In genomic region chr11:85762226-85762625, GRCh38 we compare ENCODE assay signal across 30 cellular contexts. TPM values are rescaled to one million over a fixed set of nuclear protein-coding genes. Genes with fewer than 3 reads are reported as not detected.
A peak's percentile ranks its signal among the peaks of the same experiment; 100 is the strongest.
DNase-seq lines count a peak whose midpoint lies in the region; ATAC-seq and TF ChIP-seq lines count a peak whose summit lies in the region.
"Had no signal": no experiment of that assay in that cellular context is flagged by ENCODE, and none has a peak within 500 bp of the region (broad histone marks: within the 10 kb centered on the region; RNA-seq: fewer than 3 reads in every experiment).

No MANE protein-coding gene starts in this region.

- H3K4me3 ChIP-seq in Panc1 (ENCODE audit: low read depth in 2 of 2, low read length in 2 of 2) = no peak overlapping the region
- H3K4me3 ChIP-seq in effector memory CD4-positive, alpha-beta T cell (ENCODE audit: insufficient read depth, low read depth, low read length, poor library complexity, severe bottlenecking) = no peak overlapping the region
- H3K4me3 ChIP-seq: cardiac muscle cell, heart right ventricle, SJSA1, tibial nerve had no signal

- H3K36me3 ChIP-seq in Panc1 (ENCODE audit: control insufficient read depth, insufficient read depth, low read length) = no peaks in the 10 kb centered on the region
- no peaks in the 10 kb centered on the region for H3K36me3 ChIP-seq in effector memory CD4-positive, alpha-beta T cell (ENCODE audit: control insufficient read depth, insufficient read depth, low read length)
- H3K36me3 ChIP-seq: cardiac muscle cell, heart right ventricle, SJSA1, tibial nerve, WERI-Rb-1 had no signal

- in situ Hi-C loops in Panc1 (cut with HindIII; ENCODE audit: low pct_unique_long_range_greater_than_20kb, low sequenced_read_pairs) = no loop called here

- CTCF ChIA-PET in activated CD8-positive, alpha-beta T cell treated with anti-CD3 and anti-CD28 coated beads, Interleukin-2, amount 10 ng/mL, durations not matched to agents 7 days and 5 days (lab: Charles Lee) = interaction anchor here (1.0 kb wide), 1 partner anchor 47 kb away, joined by 3 read pairs; no protein-coding TSS in a partner anchor
- CTCF ChIA-PET in activated CD8-positive, alpha-beta T cell treated with anti-CD3 and anti-CD28 coated beads for 36 hours (lab: Charles Lee) = interaction anchor here (1.2 kb wide), 1 partner anchor 12 kb away, joined by 4 read pairs; no protein-coding TSS in a partner anchor
- CTCF ChIA-PET in Panc1 (lab: Charles Lee) = no interaction called here

- peaks cover 35% of the 10 kb centered on the region for H3K36me3 Mint-ChIP-seq in activated CD8-positive, alpha-beta T cell treated with anti-CD3 and anti-CD28 coated beads, Interleukin-2, amount 10 ng/mL, durations not matched to agents 7 days and 5 days (ENCODE audit: low read depth)
- no peaks in the 10 kb centered on the region for H3K36me3 Mint-ChIP-seq in activated CD8-positive, alpha-beta T cell treated with anti-CD3 and anti-CD28 coated beads for 36 hours (ENCODE audit: low read depth)
- H3K36me3 Mint-ChIP-seq: mesothelial cell of epicardium, naive B cell had no signal

- no peak for TF ChIP-seq CTCF in activated CD8-positive, alpha-beta T cell treated with anti-CD3 and anti-CD28 coated beads for 36 hours (IDR thresholded peaks at IDR 0.05)
- TF ChIP-seq CTCF in Panc1 (IDR thresholded peaks at IDR 0.05) = no peak

- no peaks in the 10 kb centered on the region for H3K9me3 Mint-ChIP-seq in activated CD8-positive, alpha-beta T cell treated with anti-CD3 and anti-CD28 coated beads, Interleukin-2, amount 10 ng/mL, durations not matched to agents 7 days and 5 days (ENCODE audit: insufficient read depth)
- no peaks in the 10 kb centered on the region for H3K9me3 Mint-ChIP-seq in activated CD8-positive, alpha-beta T cell treated with anti-CD3 and anti-CD28 coated beads for 36 hours
- H3K9me3 Mint-ChIP-seq: mesothelial cell of epicardium, naive B cell had no signal

- peaks cover 34% of the 10 kb centered on the region for H3K4me1 Mint-ChIP-seq in activated CD8-positive, alpha-beta T cell treated with anti-CD3 and anti-CD28 coated beads, Interleukin-2, amount 10 ng/mL, durations not matched to agents 7 days and 5 days (ENCODE audit: low read depth)
- H3K4me1 Mint-ChIP-seq in activated CD8-positive, alpha-beta T cell treated with anti-CD3 and anti-CD28 coated beads for 36 hours (ENCODE audit: low read depth) = peaks cover 61% of the 10 kb centered on the region
- H3K4me1 Mint-ChIP-seq: naive B cell had no signal

- no peaks in the 10 kb centered on the region for H3K27me3 ChIP-seq in Panc1 (ENCODE audit: control insufficient read depth, insufficient read depth, low read length)
- H3K27me3 ChIP-seq in effector memory CD4-positive, alpha-beta T cell (replicated peaks; ENCODE audit: control insufficient read depth, insufficient read depth, low read length, poor library complexity, severe bottlenecking) = no peaks in the 10 kb centered on the region
- H3K27me3 ChIP-seq: cardiac muscle cell, heart right ventricle, SJSA1, tibial nerve had no signal

- POLR2A ChIA-PET in activated CD8-positive, alpha-beta T cell treated with anti-CD3 and anti-CD28 coated beads, Interleukin-2, amount 10 ng/mL, durations not matched to agents 7 days and 5 days (lab: Charles Lee) = no interaction called here
- POLR2A ChIA-PET in activated CD8-positive, alpha-beta T cell treated with anti-CD3 and anti-CD28 coated beads for 36 hours (lab: Charles Lee) = interaction anchor here (1.6 kb wide), 1 partner anchor 28 kb away, joined by 4 read pairs; no protein-coding TSS in a partner anchor
- POLR2A ChIA-PET in Panc1 (lab: Charles Lee) = no interaction called here

- no TSS peak for BruUV-seq in Panc1 (replicated peaks; lab: Mats Ljungman, UMichigan)

- H3K4me1 ChIP-seq in Panc1 (ENCODE audit: control insufficient read depth, insufficient read depth, low read length) = peaks cover 19% of the 10 kb centered on the region
- H3K4me1 ChIP-seq in effector memory CD4-positive, alpha-beta T cell (ENCODE audit: control insufficient read depth, insufficient read depth, low read length, poor library complexity, severe bottlenecking) = peaks cover 4% of the 10 kb centered on the region
- H3K4me1 ChIP-seq: heart right ventricle, SJSA1, tibial nerve had no signal

- intact Hi-C loops in activated CD8-positive, alpha-beta T cell treated with anti-CD3 and anti-CD28 coated beads for 36 hours (cut with micrococcal nuclease) = no loop called here
- intact Hi-C loops in Panc1 (cut with micrococcal nuclease; ENCODE audit: unreplicated experiment) = no loop called here

- no peak overlapping the region for H3K4me3 Mint-ChIP-seq in activated CD8-positive, alpha-beta T cell treated with anti-CD3 and anti-CD28 coated beads, Interleukin-2, amount 10 ng/mL, durations not matched to agents 7 days and 5 days
- no peak overlapping the region for H3K4me3 Mint-ChIP-seq in activated CD8-positive, alpha-beta T cell treated with anti-CD3 and anti-CD28 coated beads for 36 hours
- H3K4me3 Mint-ChIP-seq: mesothelial cell of epicardium, naive B cell had no signal

- H3K9me3 ChIP-seq in Panc1 (ENCODE audit: control insufficient read depth, insufficient read depth, low read depth, low read length) = no peaks in the 10 kb centered on the region
- no peaks in the 10 kb centered on the region for H3K9me3 ChIP-seq in effector memory CD4-positive, alpha-beta T cell (ENCODE audit: control insufficient read depth, low read length)
- H3K9me3 ChIP-seq: heart right ventricle, SJSA1, tibial nerve had no signal

- no peaks in the 10 kb centered on the region for H3K27me3 Mint-ChIP-seq in activated CD8-positive, alpha-beta T cell treated with anti-CD3 and anti-CD28 coated beads, Interleukin-2, amount 10 ng/mL, durations not matched to agents 7 days and 5 days (ENCODE audit: low read depth)
- no peaks in the 10 kb centered on the region for H3K27me3 Mint-ChIP-seq in activated CD8-positive, alpha-beta T cell treated with anti-CD3 and anti-CD28 coated beads for 36 hours
- H3K27me3 Mint-ChIP-seq: naive B cell had no signal

- peak overlapping the region; percentile 22 for H3K27ac Mint-ChIP-seq in activated CD8-positive, alpha-beta T cell treated with anti-CD3 and anti-CD28 coated beads, Interleukin-2, amount 10 ng/mL, durations not matched to agents 7 days and 5 days
- no peak overlapping the region for H3K27ac Mint-ChIP-seq in activated CD8-positive, alpha-beta T cell treated with anti-CD3 and anti-CD28 coated beads for 36 hours
- H3K27ac Mint-ChIP-seq: activated naive CD4-positive, alpha-beta T cell treated with anti-CD3 and anti-CD28 coated beads, Interleukin-2, amount 50 U/mL, for 72 hours; mesothelial cell of epicardium; naive B cell had no signal

- ATAC-seq in activated CD8-positive, alpha-beta T cell treated with anti-CD3 and anti-CD28 coated beads, Interleukin-2, amount 10 ng/mL, durations not matched to agents 7 days and 5 days = no peak
- ATAC-seq in activated CD8-positive, alpha-beta T cell treated with anti-CD3 and anti-CD28 coated beads for 36 hours = no peak
- ATAC-seq in Panc1 (no peak), GM18861 (IDR thresholded peaks at IDR 0.05; ENCODE audit: unreplicated experiment) (no peak), HG03442 (IDR thresholded peaks at IDR 0.05; ENCODE audit: unreplicated experiment) (no peak)
- ATAC-seq: activated naive CD4-positive, alpha-beta T cell treated with anti-CD3 and anti-CD28 coated beads, Interleukin-2, amount 50 U/mL, for 72 hours; heart right ventricle had no signal

- 0 out of 2 replicates have a peak overlapping the region, but pooled peaks have one; percentile 2 for H3K27ac ChIP-seq in Panc1 (ENCODE audit: low read length)
- no peak overlapping the region for H3K27ac ChIP-seq in effector memory CD4-positive, alpha-beta T cell (ENCODE audit: insufficient read depth, low read length, poor library complexity, severe bottlenecking)
- H3K27ac ChIP-seq: 22Rv1, cardiac muscle cell, heart right ventricle, SJSA1, tibial nerve, WERI-Rb-1 had no signal

- DNase-seq in activated CD8-positive, alpha-beta T cell treated with anti-CD3 and anti-CD28 coated beads, Interleukin-2, amount 10 ng/mL, durations not matched to agents 7 days and 5 days = no peak
- no peak for DNase-seq in activated CD8-positive, alpha-beta T cell treated with anti-CD3 and anti-CD28 coated beads for 36 hours
- DNase-seq in Panc1 (ENCODE audit: low read depth, low spot score) = no peak
- DNase-seq in fibroblast of peridontal ligament (ENCODE audit: extremely low read depth) = peak; percentile 28
- DNase-seq in effector memory CD4-positive, alpha-beta T cell = no peak
- no peak for DNase-seq in NCI-H146 treated with DMSO at 0.1 percent for 48 hours (lab: John Stamatoyannopoulos, UW; ENCODE audit: unreplicated experiment)
- DNase-seq: activated CD4-positive, alpha-beta T cell treated with anti-CD3 and anti-CD28 coated beads for 4 hours; aorta; DND-41; effector CD4-positive, alpha-beta T cell; erythroblast; heart right ventricle; naive B cell; NCI-H1694 treated with DMSO at 0.1 percent for 48 hours; NCI-H446 treated with DMSO at 0.1 percent for 48 hours; NCI-H82; occipital lobe; RPMI8226; stimulated activated CD4-positive, alpha-beta T cell treated with anti-CD3 and anti-CD28 coated beads, Interleukin-15, amount 100 ng/mL, for 24 hours; stimulated activated CD4-positive, alpha-beta T cell treated with anti-CD3 and anti-CD28 coated beads, Interleukin-4, amount 100 ng/mL, for 4 hours; T1000; WERI-Rb-1 had no signal

RNA-seq across cellular contexts. Expression of gene SYTL2, which starts 48.7 kb away (rescaled TPM):
- 10 to 100 TPM; 29.3 to 31.2 TPM for total RNA-seq in activated CD8-positive, alpha-beta T cell treated with anti-CD3 and anti-CD28 coated beads, Interleukin-2, amount 10 ng/mL, durations not matched to agents 7 days and 5 days
- 10 to 100 TPM in 1 of 2 experiments, 1 to 10 TPM in 1; 9.5 to 11.2 TPM for total RNA-seq in activated CD8-positive, alpha-beta T cell treated with anti-CD3 and anti-CD28 coated beads for 36 hours
- 132 TPM for total RNA-seq in Panc1 (2021; ENCODE audit: unreplicated experiment)
- 47.9 TPM for polyA plus RNA-seq in Panc1 (2012; ENCODE audit: insufficient read length)
